In the genomic region with DNA sequence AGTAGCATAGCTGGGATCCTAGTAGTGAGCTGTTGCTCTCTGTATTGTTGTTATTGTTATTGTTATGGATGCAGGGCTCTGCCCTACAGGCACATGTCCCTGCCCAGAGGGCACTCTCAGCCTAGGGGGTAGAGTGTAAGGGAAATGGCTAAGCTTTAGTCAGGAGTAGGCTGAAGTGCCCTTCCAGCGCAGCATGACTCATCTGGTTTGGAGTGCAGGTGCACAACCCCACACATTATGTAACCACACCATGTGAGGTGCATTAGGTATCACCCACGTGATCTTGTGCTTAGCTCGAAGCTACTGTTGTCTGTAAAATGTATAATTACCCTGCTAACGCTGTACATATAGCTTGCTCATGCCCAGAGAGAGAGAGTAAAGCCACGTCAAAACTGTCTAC, we compare ENCODE assay signal across 1 cellular context.
A peak's percentile ranks its signal among the peaks of the same experiment; 100 is the strongest.
TF ChIP-seq lines count a peak whose summit lies in the region.

No MANE protein-coding gene starts in this region.

TF ChIP-seq in HepG2, 621 proteins besides CTCF, POLR2A, EP300 and RAD21 (continued from another document):
- TF ChIP-seq, protein P1, sequence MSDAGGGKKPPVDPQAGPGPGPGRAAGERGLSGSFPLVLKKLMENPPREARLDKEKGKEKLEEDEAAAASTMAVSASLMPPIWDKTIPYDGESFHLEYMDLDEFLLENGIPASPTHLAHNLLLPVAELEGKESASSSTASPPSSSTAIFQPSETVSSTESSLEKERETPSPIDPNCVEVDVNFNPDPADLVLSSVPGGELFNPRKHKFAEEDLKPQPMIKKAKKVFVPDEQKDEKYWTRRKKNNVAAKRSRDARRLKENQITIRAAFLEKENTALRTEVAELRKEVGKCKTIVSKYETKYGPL (CRISPR knock-in tag; IDR thresholded peaks at IDR 0.05), result no peak
- TF ChIP-seq ARNTL (CRISPR knock-in tag; IDR thresholded peaks at IDR 0.05), result 0 out of 2 replicates have a peak, but pooled peaks have one; percentile 39
- TF ChIP-seq SIX4 (CRISPR knock-in tag; IDR thresholded peaks at IDR 0.05), result no peak
- TF ChIP-seq FOSL2 (CRISPR knock-in tag; IDR thresholded peaks at IDR 0.05), result peak; percentile 92
- no peak for TF ChIP-seq ELF3 (CRISPR knock-in tag; IDR thresholded peaks at IDR 0.05)
- TF ChIP-seq ZNF12 (CRISPR knock-in tag; IDR thresholded peaks at IDR 0.05), result 0 out of 2 replicates have a peak, but pooled peaks have one; percentile 23
- TF ChIP-seq ZNF335 (CRISPR knock-in tag; IDR thresholded peaks at IDR 0.05), result no peak
- TF ChIP-seq RARA (CRISPR knock-in tag; IDR thresholded peaks at IDR 0.05), result peak; percentile 36; the same call in 1 of the 2 replicates
- no peak for TF ChIP-seq ESRRA (CRISPR knock-in tag; IDR thresholded peaks at IDR 0.05; ENCODE audit: low read depth)
- TF ChIP-seq, protein P2, sequence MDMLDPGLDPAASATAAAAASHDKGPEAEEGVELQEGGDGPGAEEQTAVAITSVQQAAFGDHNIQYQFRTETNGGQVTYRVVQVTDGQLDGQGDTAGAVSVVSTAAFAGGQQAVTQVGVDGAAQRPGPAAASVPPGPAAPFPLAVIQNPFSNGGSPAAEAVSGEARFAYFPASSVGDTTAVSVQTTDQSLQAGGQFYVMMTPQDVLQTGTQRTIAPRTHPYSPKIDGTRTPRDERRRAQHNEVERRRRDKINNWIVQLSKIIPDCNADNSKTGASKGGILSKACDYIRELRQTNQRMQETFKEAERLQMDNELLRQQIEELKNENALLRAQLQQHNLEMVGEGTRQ (IDR thresholded peaks at IDR 0.05; ENCODE audit: low read depth, low read length), result 0 out of 2 replicates have a peak, but pooled peaks have one; percentile 17
- TF ChIP-seq, protein P2 (CRISPR knock-in tag; IDR thresholded peaks at IDR 0.05; ENCODE audit: borderline replicate concordance), result no peak
- TF ChIP-seq, protein P3, sequence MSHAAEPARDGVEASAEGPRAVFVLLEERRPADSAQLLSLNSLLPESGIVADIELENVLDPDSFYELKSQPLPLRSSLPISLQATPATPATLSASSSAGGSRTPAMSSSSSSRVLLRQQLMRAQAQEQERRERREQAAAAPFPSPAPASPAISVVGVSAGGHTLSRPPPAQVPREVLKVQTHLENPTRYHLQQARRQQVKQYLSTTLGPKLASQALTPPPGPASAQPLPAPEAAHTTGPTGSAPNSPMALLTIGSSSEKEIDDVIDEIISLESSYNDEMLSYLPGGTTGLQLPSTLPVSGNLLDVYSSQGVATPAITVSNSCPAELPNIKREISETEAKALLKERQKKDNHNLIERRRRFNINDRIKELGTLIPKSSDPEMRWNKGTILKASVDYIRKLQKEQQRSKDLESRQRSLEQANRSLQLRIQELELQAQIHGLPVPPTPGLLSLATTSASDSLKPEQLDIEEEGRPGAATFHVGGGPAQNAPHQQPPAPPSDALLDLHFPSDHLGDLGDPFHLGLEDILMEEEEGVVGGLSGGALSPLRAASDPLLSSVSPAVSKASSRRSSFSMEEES (CRISPR knock-in tag; IDR thresholded peaks at IDR 0.05), result peak; percentile 40; the same call in 1 of the 2 replicates
- no peak for TF ChIP-seq TBP (CRISPR knock-in tag; IDR thresholded peaks at IDR 0.05)
